Comparison of ENCODE assay signal across 18 cellular contexts in the genomic region with DNA sequence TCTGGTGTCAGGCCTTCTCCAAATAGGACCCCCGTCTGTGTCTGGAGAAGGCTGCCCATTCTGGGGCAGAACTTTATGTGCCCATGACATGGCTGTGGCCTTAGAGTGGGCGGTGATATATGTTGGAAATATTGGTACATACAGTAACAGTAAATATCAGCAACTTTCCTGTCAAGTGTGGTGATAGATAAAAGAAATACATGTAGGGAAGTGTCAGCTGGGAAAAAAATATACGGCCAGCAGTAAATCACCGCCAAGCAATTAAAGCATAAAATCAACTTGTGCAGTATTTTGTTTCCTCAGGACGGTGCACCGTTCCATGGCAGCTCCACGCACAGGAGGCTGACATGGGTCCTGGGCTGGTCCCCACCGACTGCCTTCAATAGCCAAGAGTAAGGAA. TPM values are rescaled to one million over a fixed set of nuclear protein-coding genes. Genes with fewer than 3 reads are reported as not detected.
DNase-seq lines count a peak whose midpoint lies in the region; ATAC-seq and TF ChIP-seq lines count a peak whose summit lies in the region.
"Had no signal": no experiment of that assay in that cellular context is flagged by ENCODE, and none has a peak within 500 bp of the region (broad histone marks: within the 10 kb centered on the region; RNA-seq: fewer than 3 reads in every experiment).

No MANE protein-coding gene starts in this region.

- H3K9me3 Mint-ChIP-seq in glutamatergic neuron (ENCODE audit: unreplicated experiment): peaks cover 4% of the 10 kb centered on the region
- H3K9me3 Mint-ChIP-seq: CD8-positive, alpha-beta memory T cell; H9; IgD-negative memory B cell had no signal

- no peak overlapping the region for H3K27ac ChIP-seq in spleen
- H3K27ac ChIP-seq in body of pancreas: no peak overlapping the region

- no peak for DNase-seq in HEK293T (ENCODE audit: extremely low spot score)
- DNase-seq in glutamatergic neuron: no peak
- peak; percentile 45 for DNase-seq in spleen
- DNase-seq in body of pancreas: no peak
- DNase-seq in NCI-H1092 treated with DMSO at 0.1 percent for 48 hours (lab: John Stamatoyannopoulos, UW): no peak
- no peak for DNase-seq in NOMO-1 treated with dmso at 0.1 percent for 144 hours (lab: John Stamatoyannopoulos, UW; ENCODE audit: unreplicated experiment)
- DNase-seq: ACHN; BE2C; C1 segment of cervical spinal cord; CD4-positive, CD25-positive, alpha-beta regulatory T cell; CD8-positive, alpha-beta memory T cell; COR-L47; DMS153; DMS79; GF-D8; GOT3; H9 had no signal

- H3K27me3 Mint-ChIP-seq in glutamatergic neuron (ENCODE audit: unreplicated experiment): peaks cover 6% of the 10 kb centered on the region

- no peaks in the 10 kb centered on the region for H3K36me3 ChIP-seq in spleen
- no peaks in the 10 kb centered on the region for H3K36me3 ChIP-seq in body of pancreas (replicated peaks in 1 of 2; ENCODE audit: insufficient read depth in 1 of 2, low read depth in 2 of 2)
- H3K36me3 ChIP-seq: BE2C had no signal

- peak overlapping the region; percentile 52 for H3K27ac Mint-ChIP-seq in glutamatergic neuron (ENCODE audit: unreplicated experiment)
- H3K27ac Mint-ChIP-seq: IgD-negative memory B cell had no signal

- 70 to 76% (median 75%) methylated on average over 8 of the region's 8 CpGs for WGBS in spleen, 5 donors
- 79 to 82% methylated on average over 8 of the region's 8 CpGs for WGBS in body of pancreas, 2 donors

- intact Hi-C loops in spleen (cut with DNase I; ENCODE audit: low total_unique reads): loop anchor here (10.0 kb wide), 2 partner anchors 157 to 217 kb away; no protein-coding TSS in a partner anchor
- intact Hi-C loops in body of pancreas (cut with DNase I): loop anchor here (10.0 kb wide), 1 partner anchor 227 kb away; no protein-coding TSS in a partner anchor

- ATAC-seq in body of pancreas: no peak

- H3K4me1 Mint-ChIP-seq in glutamatergic neuron (ENCODE audit: low read depth, unreplicated experiment): peaks cover 23% of the 10 kb centered on the region

- TF ChIP-seq CTCF in glutamatergic neuron (IDR thresholded peaks at IDR 0.05; ENCODE audit: partially characterized antibody, unreplicated experiment) (no peak), spleen (IDR thresholded peaks at IDR 0.05 in 8 of 11, conservative IDR thresholded peaks at IDR 0.05 in 3 of 11) (no peak), body of pancreas (IDR thresholded peaks at IDR 0.05) (no peak)

- H3K4me3 ChIP-seq in spleen: no peak overlapping the region
- H3K4me3 ChIP-seq in body of pancreas: no peak overlapping the region

- CTCF ChIA-PET in HEK293T (lab: Yijun Ruan, JAX): no interaction called here

- H3K27me3 ChIP-seq in spleen (replicated peaks in 1 of 7): peaks cover 0 to 94% (median 27%) of the 10 kb centered on the region in 7 donors
- H3K27me3 ChIP-seq in body of pancreas: no peaks in the 10 kb centered on the region
- H3K27me3 ChIP-seq: BE2C had no signal

- POLR2A ChIA-PET in HEK293T (lab: Yijun Ruan, JAX): no interaction called here

- H3K9me3 ChIP-seq in spleen (no peaks in the 10 kb centered on the region), body of pancreas (no peaks in the 10 kb centered on the region)
- H3K9me3 ChIP-seq: BE2C had no signal

- no peaks in the 10 kb centered on the region for H3K36me3 Mint-ChIP-seq in glutamatergic neuron (ENCODE audit: unreplicated experiment)
- H3K36me3 Mint-ChIP-seq: CD4-positive, CD25-positive, alpha-beta regulatory T cell; CD8-positive, alpha-beta memory T cell; IgD-negative memory B cell had no signal

- TF ChIP-seq POLR2A in spleen (IDR thresholded peaks at IDR 0.05): no peak
- TF ChIP-seq POLR2A in body of pancreas (IDR thresholded peaks at IDR 0.05): no peak

- H3K4me3 Mint-ChIP-seq in glutamatergic neuron (ENCODE audit: unreplicated experiment): no peak overlapping the region
- H3K4me3 Mint-ChIP-seq: CD4-positive, CD25-positive, alpha-beta regulatory T cell; CD8-positive, alpha-beta memory T cell; H9; IgD-negative memory B cell had no signal

- H3K4me1 ChIP-seq in spleen (peaks cover 0 to 15% (median 5%) of the 10 kb centered on the region in 6 donors), body of pancreas (peaks cover 31% of the 10 kb centered on the region)
- H3K4me1 ChIP-seq: BE2C had no signal

TF ChIP-seq in HEK293T, 16 proteins besides CTCF, POLR2A, EP300 and RAD21:
- TF ChIP-seq L3MBTL2 (conservative IDR thresholded peaks at IDR 0.05): no peak
- TF ChIP-seq, protein P1, sequence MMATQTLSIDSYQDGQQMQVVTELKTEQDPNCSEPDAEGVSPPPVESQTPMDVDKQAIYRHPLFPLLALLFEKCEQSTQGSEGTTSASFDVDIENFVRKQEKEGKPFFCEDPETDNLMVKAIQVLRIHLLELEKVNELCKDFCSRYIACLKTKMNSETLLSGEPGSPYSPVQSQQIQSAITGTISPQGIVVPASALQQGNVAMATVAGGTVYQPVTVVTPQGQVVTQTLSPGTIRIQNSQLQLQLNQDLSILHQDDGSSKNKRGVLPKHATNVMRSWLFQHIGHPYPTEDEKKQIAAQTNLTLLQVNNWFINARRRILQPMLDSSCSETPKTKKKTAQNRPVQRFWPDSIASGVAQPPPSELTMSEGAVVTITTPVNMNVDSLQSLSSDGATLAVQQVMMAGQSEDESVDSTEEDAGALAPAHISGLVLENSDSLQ (IDR thresholded peaks at IDR 0.05): peak; percentile 67

RNA-seq across cellular contexts. Expression of a gene that starts 27.4 kb away (rescaled TPM):
- 2.1 TPM for total RNA-seq in glutamatergic neuron (ENCODE audit: unreplicated experiment)
- total RNA-seq in spleen: 1 to 10 TPM in 1 of 7 donors, under 1 TPM in 1, not detected in 5; 0.68 to 2.0 TPM
- polyA plus RNA-seq in spleen: under 1 TPM; 0.02 to 0.03 (median 0.02) TPM
- not detected for total RNA-seq in body of pancreas
- total RNA-seq: CD4-positive, CD25-positive, alpha-beta regulatory T cell; CD8-positive, alpha-beta memory T cell had no signal
